ENCODE assay signal across 22 cellular contexts in the genomic region with DNA sequence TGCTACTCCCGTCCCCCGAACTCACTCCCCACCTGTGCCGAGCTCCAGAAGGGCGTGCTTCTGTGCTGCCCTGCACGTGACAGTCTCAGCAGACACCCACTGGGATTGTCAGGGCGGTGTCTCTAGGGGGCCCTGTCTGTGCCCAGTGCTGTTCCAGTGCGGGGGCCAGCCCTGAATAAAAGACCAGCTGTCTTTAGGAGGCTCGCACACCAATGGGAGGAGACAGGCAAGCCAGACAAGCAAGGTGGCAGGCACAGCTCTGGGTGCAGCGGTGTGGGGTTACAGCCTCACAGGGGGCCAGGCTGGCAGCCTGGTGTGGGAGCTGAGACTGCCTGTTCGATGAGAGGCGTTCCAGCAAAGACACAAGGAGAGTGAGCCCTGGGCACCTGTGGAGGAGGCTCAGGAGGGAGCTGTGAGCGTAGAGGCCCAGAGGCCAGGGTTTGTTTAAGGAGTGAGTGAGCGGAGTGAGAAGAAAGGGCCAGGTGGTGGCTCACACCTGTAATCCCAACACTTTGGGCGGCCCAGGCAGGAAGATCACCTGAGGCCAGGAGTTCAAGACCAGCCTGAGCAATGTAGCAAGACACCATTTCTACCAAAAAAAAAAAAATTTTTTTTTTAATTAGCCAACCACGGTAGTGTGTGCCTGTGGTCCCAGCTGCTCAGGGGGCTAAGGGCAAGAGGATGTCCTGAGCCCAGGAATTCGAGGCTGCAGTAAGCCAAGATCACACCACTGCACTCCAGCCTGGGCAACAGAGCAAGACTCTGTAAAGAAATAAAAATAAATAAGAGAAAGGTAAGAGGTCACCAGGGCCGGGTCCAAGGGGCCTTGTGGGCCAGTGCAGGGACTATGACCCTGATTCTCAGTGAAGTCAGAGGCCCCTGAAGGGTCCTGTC. TPM values are rescaled to one million over a fixed set of nuclear protein-coding genes. Genes with fewer than 3 reads are reported as not detected.
"Had no signal": no experiment of that assay in that cellular context is flagged by ENCODE, and none has a peak within 500 bp of the region (broad histone marks: within the 10 kb centered on the region; RNA-seq: fewer than 3 reads in every experiment).

No MANE protein-coding gene starts in this region.

- H3K4me1 ChIP-seq: colonic mucosa, upper lobe of right lung had no signal

- H3K4me3 ChIP-seq: adrenal gland, colonic mucosa, left ventricle myocardium inferior, mucosa of descending colon, stomach, testis, upper lobe of right lung had no signal

- H3K27me3 Mint-ChIP-seq: activated CD4-positive, alpha-beta T cell treated with anti-CD3 and anti-CD28 coated beads for 36 hours; activated CD8-positive, alpha-beta memory T cell treated with anti-CD3 and anti-CD28 coated beads, Interleukin-2, amount 10 ng/mL, durations not matched to agents 7 days and 5 days had no signal

- H3K27ac Mint-ChIP-seq: activated CD4-positive, alpha-beta memory T cell treated with anti-CD3 and anti-CD28 coated beads for 36 hours; activated CD4-positive, alpha-beta T cell treated with anti-CD3 and anti-CD28 coated beads for 36 hours; activated CD8-positive, alpha-beta memory T cell treated with anti-CD3 and anti-CD28 coated beads, Interleukin-2, amount 10 ng/mL, durations not matched to agents 7 days and 5 days; activated naive CD4-positive, alpha-beta T cell treated with anti-CD3 and anti-CD28 coated beads for 36 hours; activated T-helper 2 cell treated with anti-CD3 and anti-CD28 coated beads, Interferon-gamma antibody, Interleukin-2, Interleukin-4, amounts not matched to agents 10 μg/mL and 5 μg/mL and 100 μg/mL, durations not matched to agents 14 hours and 24 hours and 36 hours; memory B cell; naive thymus-derived CD4-positive, alpha-beta T cell had no signal

- H3K9me3 Mint-ChIP-seq: activated CD4-positive, alpha-beta memory T cell treated with anti-CD3 and anti-CD28 coated beads for 36 hours; activated naive CD4-positive, alpha-beta T cell treated with anti-CD3 and anti-CD28 coated beads for 36 hours; activated T-helper 2 cell treated with anti-CD3 and anti-CD28 coated beads, Interferon-gamma antibody, Interleukin-2, Interleukin-4, amounts not matched to agents 10 μg/mL and 5 μg/mL and 100 μg/mL, durations not matched to agents 14 hours and 24 hours and 36 hours; memory B cell had no signal

- ATAC-seq: activated CD4-positive, alpha-beta T cell treated with anti-CD3 and anti-CD28 coated beads for 36 hours; activated CD8-positive, alpha-beta memory T cell treated with anti-CD3 and anti-CD28 coated beads, Interleukin-2, amount 10 ng/mL, durations not matched to agents 7 days and 5 days; mucosa of descending colon; naive thymus-derived CD4-positive, alpha-beta T cell; upper lobe of right lung had no signal

- H3K9me3 ChIP-seq: adrenal gland, colonic mucosa, left ventricle myocardium inferior, mucosa of descending colon, stomach, testis, upper lobe of right lung had no signal

- DNase-seq: activated CD4-positive, alpha-beta memory T cell treated with anti-CD3 and anti-CD28 coated beads for 36 hours; activated CD4-positive, alpha-beta T cell treated with anti-CD3 and anti-CD28 coated beads for 36 hours; activated CD8-positive, alpha-beta memory T cell treated with anti-CD3 and anti-CD28 coated beads, Interleukin-2, amount 10 ng/mL, durations not matched to agents 7 days and 5 days; activated naive CD4-positive, alpha-beta T cell treated with anti-CD3 and anti-CD28 coated beads for 36 hours; activated T-cell treated with anti-CD3 and anti-CD28 coated beads, Interleukin-2, amount 50 U/mL, for 1 hour; adrenal gland; caudate nucleus; colonic mucosa; foreskin fibroblast; hypothalamus; left ventricle myocardium inferior; mucosa of descending colon; naive thymus-derived CD4-positive, alpha-beta T cell; retina; stimulated activated CD4-positive, alpha-beta T cell treated with anti-CD3 and anti-CD28 coated beads, Interleukin-12 subunit alpha, Interleukin-12 subunit beta, amount 100 ng/mL, for 4 hours; stimulated activated CD4-positive, alpha-beta T cell treated with anti-CD3 and anti-CD28 coated beads, Interleukin-2, amount 100 ng/mL, for 24 hours; stomach; testis; upper lobe of right lung; WERI-Rb-1 had no signal

- H3K4me3 Mint-ChIP-seq: activated CD4-positive, alpha-beta memory T cell treated with anti-CD3 and anti-CD28 coated beads for 36 hours; activated CD4-positive, alpha-beta T cell treated with anti-CD3 and anti-CD28 coated beads for 36 hours; activated CD8-positive, alpha-beta memory T cell treated with anti-CD3 and anti-CD28 coated beads, Interleukin-2, amount 10 ng/mL, durations not matched to agents 7 days and 5 days; activated naive CD4-positive, alpha-beta T cell treated with anti-CD3 and anti-CD28 coated beads for 36 hours; memory B cell; naive thymus-derived CD4-positive, alpha-beta T cell had no signal

- H3K36me3 Mint-ChIP-seq: activated CD4-positive, alpha-beta memory T cell treated with anti-CD3 and anti-CD28 coated beads for 36 hours; activated CD8-positive, alpha-beta memory T cell treated with anti-CD3 and anti-CD28 coated beads, Interleukin-2, amount 10 ng/mL, durations not matched to agents 7 days and 5 days; memory B cell; naive thymus-derived CD4-positive, alpha-beta T cell had no signal

- H3K27ac ChIP-seq: adrenal gland, colonic mucosa, left ventricle myocardium inferior, stomach, testis, upper lobe of right lung, WERI-Rb-1 had no signal

- H3K4me1 Mint-ChIP-seq: activated CD4-positive, alpha-beta T cell treated with anti-CD3 and anti-CD28 coated beads for 36 hours; activated CD8-positive, alpha-beta memory T cell treated with anti-CD3 and anti-CD28 coated beads, Interleukin-2, amount 10 ng/mL, durations not matched to agents 7 days and 5 days; memory B cell had no signal

- H3K36me3 ChIP-seq: adrenal gland, colonic mucosa, upper lobe of right lung, WERI-Rb-1 had no signal

RNA-seq across cellular contexts. Expression of a gene that starts 48.2 kb away (rescaled TPM):
- total RNA-seq: activated CD4-positive, alpha-beta T cell treated with anti-CD3 and anti-CD28 coated beads for 36 hours; activated CD8-positive, alpha-beta memory T cell treated with anti-CD3 and anti-CD28 coated beads, Interleukin-2, amount 10 ng/mL, durations not matched to agents 7 days and 5 days; activated T-helper 2 cell treated with anti-CD3 and anti-CD28 coated beads, Interferon-gamma antibody, Interleukin-2, Interleukin-4, amounts not matched to agents 10 μg/mL and 5 μg/mL and 100 μg/mL, durations not matched to agents 14 hours and 24 hours and 36 hours had no signal
